In the genomic region with DNA sequence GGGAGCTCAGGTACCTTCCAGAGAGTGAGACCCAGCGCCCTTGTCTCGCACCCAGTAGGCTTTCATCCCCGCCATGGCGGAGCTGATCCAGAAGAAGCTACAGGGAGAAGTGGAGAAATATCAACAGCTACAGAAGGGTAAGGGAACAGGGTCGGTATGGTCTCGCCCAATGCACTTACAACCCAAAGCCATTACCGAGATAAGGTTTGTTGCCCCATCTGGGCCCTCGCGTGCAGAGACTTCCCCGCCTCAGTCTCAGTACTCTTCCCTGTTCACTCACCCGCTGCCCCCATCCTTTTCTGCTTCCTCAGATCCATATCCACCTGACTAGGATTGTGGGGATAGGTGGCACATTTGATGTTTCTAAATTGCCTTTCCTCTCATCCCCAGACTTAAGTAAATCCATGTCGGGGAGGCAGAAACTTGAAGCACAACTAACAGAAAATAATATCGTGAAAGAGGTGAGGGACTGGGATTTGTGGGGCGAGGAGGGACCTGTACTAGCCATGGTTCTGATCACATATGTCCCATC, we compare ENCODE assay signal across 8 cellular contexts. TPM values are rescaled to one million over a fixed set of nuclear protein-coding genes. Genes with fewer than 3 reads are reported as not detected.
DNase-seq lines count a peak whose midpoint lies in the region; ATAC-seq and TF ChIP-seq lines count a peak whose summit lies in the region.

No MANE protein-coding gene starts in this region.

- H3K27ac Mint-ChIP-seq in activated CD4-positive, alpha-beta memory T cell treated with anti-CD3 and anti-CD28 coated beads, Interleukin-2, amount 10 ng/mL, durations not matched to agents 7 days and 5 days, result peak overlapping the region; percentile 80

- H3K4me3 ChIP-seq in BJ (ENCODE audit: low read depth, low read length) (peak overlapping the region; percentile 64), HAP-1 (peak overlapping the region; percentile 69), iPS-15b (ENCODE audit: low read depth, low read length) (peak overlapping the region; percentile 95), subcutaneous abdominal adipose tissue (ENCODE audit: low read depth in 1 of 5, low read length in 5 of 5) (peak overlapping the region; percentile 79 to 97 (median 86))

- POLR2A ChIA-PET in BJ (lab: Charles Lee), result interaction anchor here (0.8 kb wide), 2 partner anchors 18 to 40 kb away, joined by 5 to 9 read pairs; a partner anchor contains a TSS
- POLR2A ChIA-PET in activated CD4-positive, alpha-beta memory T cell treated with anti-CD3 and anti-CD28 coated beads, Interleukin-2, amount 10 ng/mL, durations not matched to agents 7 days and 5 days (lab: Charles Lee), result interaction anchor here (1.0 to 14.3 kb wide), 16 partner anchors 9 to 318 kb away, joined by 3 to 234 read pairs (median 5); a partner anchor contains a TSS

- peak overlapping the region; percentile 85 for H3K27ac ChIP-seq in subcutaneous abdominal adipose tissue (ENCODE audit: low read depth, low read length)

- no peaks in the 10 kb centered on the region for H3K9me3 ChIP-seq in HAP-1
- H3K9me3 ChIP-seq in iPS-15b (ENCODE audit: control insufficient read depth, insufficient read depth, low read length), result no peaks in the 10 kb centered on the region
- H3K9me3 ChIP-seq in subcutaneous abdominal adipose tissue (ENCODE audit: control insufficient read depth in 5 of 5, low read length in 5 of 5), result no peaks in the 10 kb centered on the region

- CTCF ChIA-PET in BJ (lab: Yijun Ruan, JAX), result interaction anchor here (0.6 to 4.0 kb wide), 4 partner anchors 9 to 125 kb away, joined by 3 to 21 read pairs (median 4); a partner anchor contains a TSS
- CTCF ChIA-PET in activated CD4-positive, alpha-beta memory T cell treated with anti-CD3 and anti-CD28 coated beads, Interleukin-2, amount 10 ng/mL, durations not matched to agents 7 days and 5 days (lab: Charles Lee), result interaction anchor here (0.5 to 3.1 kb wide), 8 partner anchors 9 to 137 kb away, joined by 3 to 29 read pairs (median 6); a partner anchor contains a TSS

- peaks cover 39% of the 10 kb centered on the region for H3K36me3 Mint-ChIP-seq in activated CD4-positive, alpha-beta memory T cell treated with anti-CD3 and anti-CD28 coated beads, Interleukin-2, amount 10 ng/mL, durations not matched to agents 7 days and 5 days (ENCODE audit: low read depth)

- H3K27me3 ChIP-seq in BJ (ENCODE audit: control insufficient read depth, insufficient read depth, low read length) (no peaks in the 10 kb centered on the region), HAP-1 (ENCODE audit: low read depth) (no peaks in the 10 kb centered on the region), iPS-15b (ENCODE audit: control insufficient read depth, insufficient read depth, low read length) (no peaks in the 10 kb centered on the region), subcutaneous abdominal adipose tissue (ENCODE audit: control insufficient read depth in 5 of 5, insufficient read depth in 4 of 5, low read length in 5 of 5) (no peaks in the 10 kb centered on the region)

- H3K9ac ChIP-seq in iPS-15b (ENCODE audit: low read depth, low read length) (peak overlapping the region; percentile 87), subcutaneous abdominal adipose tissue (ENCODE audit: low read length in 5 of 5) (peak overlapping the region; percentile 75 to 95 (median 92))

- peak overlapping the region; percentile 90 for H3K4me3 Mint-ChIP-seq in activated CD4-positive, alpha-beta memory T cell treated with anti-CD3 and anti-CD28 coated beads, Interleukin-2, amount 10 ng/mL, durations not matched to agents 7 days and 5 days

- ATAC-seq in GM19023 (IDR thresholded peaks at IDR 0.05; ENCODE audit: unreplicated experiment), result no peak

- no peak for DNase-seq in BJ (ENCODE audit: low read depth)
- DNase-seq in HAP-1 (ENCODE audit: low spot score in 2 of 2), result no peak
- no peak for DNase-seq in activated CD4-positive, alpha-beta memory T cell treated with anti-CD3 and anti-CD28 coated beads, Interleukin-2, amount 10 ng/mL, durations not matched to agents 7 days and 5 days
- DNase-seq in activated CD8-positive, alpha-beta memory T cell treated with anti-CD3 and anti-CD28 coated beads, Interleukin-2, amount 50 U/mL, for 4 hours, result no peak
- no peak for DNase-seq in activated CD4-positive, alpha-beta T cell treated with anti-CD3 and anti-CD28 coated beads for 4 hours

- peaks cover 47% of the 10 kb centered on the region for H3K4me1 Mint-ChIP-seq in activated CD4-positive, alpha-beta memory T cell treated with anti-CD3 and anti-CD28 coated beads, Interleukin-2, amount 10 ng/mL, durations not matched to agents 7 days and 5 days

- H3K9me3 Mint-ChIP-seq in activated CD4-positive, alpha-beta memory T cell treated with anti-CD3 and anti-CD28 coated beads, Interleukin-2, amount 10 ng/mL, durations not matched to agents 7 days and 5 days, result no peaks in the 10 kb centered on the region

- no peaks in the 10 kb centered on the region for H3K27me3 Mint-ChIP-seq in activated CD4-positive, alpha-beta memory T cell treated with anti-CD3 and anti-CD28 coated beads, Interleukin-2, amount 10 ng/mL, durations not matched to agents 7 days and 5 days

- no peak for TF ChIP-seq CTCF in BJ (IDR thresholded peaks at IDR 0.05; ENCODE audit: insufficient read depth, low read depth, low read length)

- H3K36me3 ChIP-seq in BJ (ENCODE audit: control insufficient read depth, insufficient read depth, low read length) (peaks cover 23% of the 10 kb centered on the region), HAP-1 (replicated peaks) (peaks cover 42% of the 10 kb centered on the region), iPS-15b (ENCODE audit: control insufficient read depth, insufficient read depth, low read length) (peaks cover 22% of the 10 kb centered on the region), subcutaneous abdominal adipose tissue (ENCODE audit: control insufficient read depth in 5 of 5, insufficient read depth in 5 of 5, low read length in 5 of 5) (peaks cover 0 to 64% (median 54%) of the 10 kb centered on the region in 5 donors)

- H3K4me1 ChIP-seq in HAP-1 (peaks cover 8% of the 10 kb centered on the region), iPS-15b (ENCODE audit: control insufficient read depth, insufficient read depth, low read length) (peaks cover 4% of the 10 kb centered on the region), subcutaneous abdominal adipose tissue (ENCODE audit: control insufficient read depth in 5 of 5, insufficient read depth in 5 of 5, low read length in 5 of 5) (peaks cover 6 to 28% (median 23%) of the 10 kb centered on the region in 5 donors)

- in situ Hi-C loops in HAP-1 (cut with MboI; ENCODE audit: low sequenced_read_pairs), result no loop called here

RNA-seq across cellular contexts. Expression of a gene that starts 0.4 kb away (rescaled TPM):
- polyA plus RNA-seq in BJ (2011; rRNA removed), result 49.0 and 55.5 TPM in 2 replicates
- polyA minus RNA-seq in BJ (2011; rRNA and poly(A)+ RNA removed), result 7.4 and 10.3 TPM in 2 replicates
- total RNA-seq in activated CD4-positive, alpha-beta memory T cell treated with anti-CD3 and anti-CD28 coated beads, Interleukin-2, amount 10 ng/mL, durations not matched to agents 7 days and 5 days, result 10 to 100 TPM; 63.5 to 65.0 TPM

RNA-seq across cellular contexts. Expression of a gene that starts 0.8 kb away (rescaled TPM):
- polyA plus RNA-seq in BJ (2011; rRNA removed), result 45.6 and 78.9 TPM in 2 replicates
- polyA minus RNA-seq in BJ (2011; rRNA and poly(A)+ RNA removed), result 50.6 and 91.6 TPM in 2 replicates
- 10 to 100 TPM; 37.5 to 41.7 TPM for total RNA-seq in activated CD4-positive, alpha-beta memory T cell treated with anti-CD3 and anti-CD28 coated beads, Interleukin-2, amount 10 ng/mL, durations not matched to agents 7 days and 5 days

RNA-seq across cellular contexts. Expression of a gene that starts 8.9 kb away (rescaled TPM):
- polyA plus RNA-seq in BJ (2011; rRNA removed), result 24.2 and 35.2 TPM in 2 replicates
- polyA minus RNA-seq in BJ (2011; rRNA and poly(A)+ RNA removed), result 25.3 and 28.3 TPM in 2 replicates
- 10 to 100 TPM; 44.3 to 45.1 TPM for total RNA-seq in activated CD4-positive, alpha-beta memory T cell treated with anti-CD3 and anti-CD28 coated beads, Interleukin-2, amount 10 ng/mL, durations not matched to agents 7 days and 5 days

RNA-seq across cellular contexts. Expression of a gene that starts 12.9 kb away (rescaled TPM):
- 2.2 and 4.0 TPM in 2 replicates for polyA plus RNA-seq in BJ (2011; rRNA removed)
- polyA minus RNA-seq in BJ (2011; rRNA and poly(A)+ RNA removed), result 2.2 and 2.6 TPM in 2 replicates
- total RNA-seq in activated CD4-positive, alpha-beta memory T cell treated with anti-CD3 and anti-CD28 coated beads, Interleukin-2, amount 10 ng/mL, durations not matched to agents 7 days and 5 days, result 10 to 100 TPM; 25.2 to 26.5 TPM

RNA-seq across cellular contexts. Expression of a gene that starts 18.0 kb away (rescaled TPM):
- polyA plus RNA-seq in BJ (2011; rRNA removed), result 6,221 and 6,433 TPM in 2 replicates
- 565 and 1,108 TPM in 2 replicates for polyA minus RNA-seq in BJ (2011; rRNA and poly(A)+ RNA removed)
- 1,000 to 10,000 TPM; 2,403 to 2,442 TPM for total RNA-seq in activated CD4-positive, alpha-beta memory T cell treated with anti-CD3 and anti-CD28 coated beads, Interleukin-2, amount 10 ng/mL, durations not matched to agents 7 days and 5 days
